ENCODE assay signal across 28 cellular contexts in the genomic region with DNA sequence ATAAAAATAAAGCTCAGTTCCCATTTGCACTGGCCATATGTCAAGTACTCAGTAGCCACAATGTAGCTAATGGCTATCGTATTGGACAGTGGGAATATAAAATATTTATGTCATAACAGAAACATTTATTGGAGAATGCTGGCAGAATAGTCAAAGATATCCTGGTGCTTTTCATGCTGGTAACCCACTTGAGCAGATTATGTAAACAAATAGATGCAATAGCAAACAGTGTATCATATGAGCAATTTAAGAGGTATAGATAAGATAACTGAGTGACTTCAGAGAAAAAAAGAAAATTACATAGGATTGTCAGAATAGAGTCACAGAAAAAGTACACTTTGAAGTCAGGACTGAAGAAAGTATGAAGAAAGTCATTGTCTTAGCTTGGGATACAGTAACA.
"Had no signal": no experiment of that assay in that cellular context is flagged by ENCODE, and none has a peak within 500 bp of the region (broad histone marks: within the 10 kb centered on the region; RNA-seq: fewer than 3 reads in every experiment).

No MANE protein-coding gene starts in this region.

- H3K27me3 Mint-ChIP-seq: activated CD4-positive, alpha-beta memory T cell treated with anti-CD3 and anti-CD28 coated beads, Interleukin-2, amount 10 ng/mL, durations not matched to agents 7 days and 5 days; activated CD4-positive, alpha-beta T cell treated with anti-CD3 and anti-CD28 coated beads, Interleukin-2, amount 10 ng/mL, durations not matched to agents 7 days and 5 days; activated T-cell treated with anti-CD3 and anti-CD28 coated beads, Interleukin-2, amount 50 U/mL, for 24 hours had no signal

- H3K27me3 ChIP-seq: body of pancreas, foreskin keratinocyte, gastrocnemius medialis, heart left ventricle had no signal

- ATAC-seq: activated T-cell treated with anti-CD3 and anti-CD28 coated beads, Interleukin-2, amount 50 U/mL, for 72 hours; body of pancreas; esophagus mucosa; foreskin keratinocyte; gastrocnemius medialis; heart left ventricle; WTC11 had no signal

- H3K4me1 Mint-ChIP-seq: activated CD4-positive, alpha-beta memory T cell treated with anti-CD3 and anti-CD28 coated beads, Interleukin-2, amount 10 ng/mL, durations not matched to agents 7 days and 5 days; activated CD4-positive, alpha-beta T cell treated with anti-CD3 and anti-CD28 coated beads, Interleukin-2, amount 10 ng/mL, durations not matched to agents 7 days and 5 days had no signal

- H3K4me3 Mint-ChIP-seq: activated CD4-positive, alpha-beta memory T cell treated with anti-CD3 and anti-CD28 coated beads, Interleukin-2, amount 10 ng/mL, durations not matched to agents 7 days and 5 days; activated CD4-positive, alpha-beta T cell treated with anti-CD3 and anti-CD28 coated beads, Interleukin-2, amount 10 ng/mL, durations not matched to agents 7 days and 5 days; activated naive CD8-positive, alpha-beta T cell; activated T-cell treated with anti-CD3 and anti-CD28 coated beads, Interleukin-2, amount 50 U/mL, for 24 hours; activated T-cell treated with anti-CD3 and anti-CD28 coated beads, Interleukin-2, amount 50 U/mL, for 72 hours; WTC11 had no signal

- H3K36me3 Mint-ChIP-seq: activated naive CD8-positive, alpha-beta T cell; WTC11 had no signal

- H3K27ac ChIP-seq: body of pancreas, foreskin keratinocyte, gastrocnemius medialis, heart left ventricle, VCaP had no signal

- H3K9me3 ChIP-seq: body of pancreas, gastrocnemius medialis, heart left ventricle had no signal

- DNase-seq: activated CD4-positive, alpha-beta memory T cell treated with anti-CD3 and anti-CD28 coated beads, Interleukin-2, amount 10 ng/mL, durations not matched to agents 7 days and 5 days; activated CD4-positive, alpha-beta T cell treated with anti-CD3 and anti-CD28 coated beads for 1 hour; activated CD4-positive, alpha-beta T cell treated with anti-CD3 and anti-CD28 coated beads for 4 hours; activated CD4-positive, alpha-beta T cell treated with anti-CD3 and anti-CD28 coated beads, Interleukin-2, amount 10 ng/mL, durations not matched to agents 7 days and 5 days; activated CD4-positive, alpha-beta T cell treated with anti-CD3 and anti-CD28 coated beads, Interleukin-2, amount 50 U/mL, for 4 hours; activated CD8-positive, alpha-beta memory T cell treated with anti-CD3 and anti-CD28 coated beads, Interleukin-2, amount 50 U/mL, for 48 hours; activated gamma-delta T cell; activated naive CD4-positive, alpha-beta T cell; activated naive CD4-positive, alpha-beta T cell treated with anti-CD3 and anti-CD28 coated beads, Interleukin-2, amount 50 U/mL, for 16 hours; activated T-cell treated with anti-CD3 and anti-CD28 coated beads for 4 hours; activated T-cell treated with anti-CD3 and anti-CD28 coated beads, Interleukin-2, amount 50 U/mL, for 24 hours; activated T-cell treated with anti-CD3 and anti-CD28 coated beads, Interleukin-2, amount 50 U/mL, for 72 hours; amygdala; aorta; body of pancreas; caudate nucleus; cortex of kidney; dermis blood vessel endothelial cell; effector CD4-positive, alpha-beta T cell; foreskin keratinocyte; gastrocnemius medialis; glutamatergic neuron; heart left ventricle; T-helper 2 cell had no signal

- H3K27ac Mint-ChIP-seq: activated CD4-positive, alpha-beta memory T cell treated with anti-CD3 and anti-CD28 coated beads, Interleukin-2, amount 10 ng/mL, durations not matched to agents 7 days and 5 days; activated CD4-positive, alpha-beta T cell treated with anti-CD3 and anti-CD28 coated beads, Interleukin-2, amount 10 ng/mL, durations not matched to agents 7 days and 5 days; activated naive CD8-positive, alpha-beta T cell; activated T-cell treated with anti-CD3 and anti-CD28 coated beads, Interleukin-2, amount 50 U/mL, for 24 hours; activated T-cell treated with anti-CD3 and anti-CD28 coated beads, Interleukin-2, amount 50 U/mL, for 72 hours; WTC11 had no signal

- H3K4me1 ChIP-seq: body of pancreas, foreskin keratinocyte had no signal

- H3K9me3 Mint-ChIP-seq: activated CD4-positive, alpha-beta memory T cell treated with anti-CD3 and anti-CD28 coated beads, Interleukin-2, amount 10 ng/mL, durations not matched to agents 7 days and 5 days; activated CD4-positive, alpha-beta T cell treated with anti-CD3 and anti-CD28 coated beads, Interleukin-2, amount 10 ng/mL, durations not matched to agents 7 days and 5 days; activated T-cell treated with anti-CD3 and anti-CD28 coated beads, Interleukin-2, amount 50 U/mL, for 24 hours; activated T-cell treated with anti-CD3 and anti-CD28 coated beads, Interleukin-2, amount 50 U/mL, for 72 hours; WTC11 had no signal

- H3K36me3 ChIP-seq: gastrocnemius medialis, heart left ventricle had no signal

- H3K4me3 ChIP-seq: body of pancreas, gastrocnemius medialis, heart left ventricle had no signal
